19 cellular contexts compared by ENCODE assay signal in genomic region chr6:25025248-25025918, GRCh38.
DNase-seq lines count a peak whose midpoint lies in the region; ATAC-seq lines count a peak whose summit lies in the region.
"Had no signal": no experiment of that assay in that cellular context is flagged by ENCODE, and none has a peak within 500 bp of the region (broad histone marks: within the 10 kb centered on the region; RNA-seq: fewer than 3 reads in every experiment).

No MANE protein-coding gene starts in this region.

- no peak for DNase-seq in activated CD8-positive, alpha-beta memory T cell treated with anti-CD3 and anti-CD28 coated beads, Interleukin-2, amount 10 ng/mL, durations not matched to agents 7 days and 5 days
- no peak for DNase-seq in activated CD8-positive, alpha-beta memory T cell treated with anti-CD3 and anti-CD28 coated beads, Interleukin-2, amount 50 U/mL, for 48 hours
- no peak for DNase-seq in activated T-helper 1 cell treated with anti-CD3 and anti-CD28 coated beads, Interleukin-12 subunit alpha, Interleukin-12 subunit beta, Interleukin-2, Interleukin-4 antibody, amounts not matched to agents 30 ng/mL and 10 ng/mL and 1 ng/mL, durations not matched to agents 14 hours and 24 hours and 36 hours (ENCODE audit: low spot score)
- no peak for DNase-seq in natural killer cell treated with Interleukin-12 subunit alpha and Interleukin-12 subunit beta and Interleukin-15 and Interleukin-18, amount 100 ng/mL, for 72 hours (ENCODE audit: low spot score)
- DNase-seq in stimulated activated CD4-positive, alpha-beta T cell treated with anti-CD3 and anti-CD28 coated beads, Interleukin-4, amount 100 ng/mL, for 1 hour = no peak
- DNase-seq: activated CD4-positive, alpha-beta T cell treated with anti-CD3 and anti-CD28 coated beads for 1 hour; effector memory CD4-positive, alpha-beta T cell; GF-D8; HFFc6; left ventricle myocardium superior; naive B cell; NCI-H187; NCI-H510A; PC-9; stimulated activated CD4-positive, alpha-beta T cell treated with anti-CD3 and anti-CD28 coated beads, Interleukin-1b, Interleukin-23, amount 100 ng/mL, for 48 hours; transverse colon had no signal

- CTCF ChIA-PET in activated CD8-positive, alpha-beta memory T cell treated with anti-CD3 and anti-CD28 coated beads, Interleukin-2, amount 10 ng/mL, durations not matched to agents 7 days and 5 days (lab: Charles Lee) = interaction anchor here (1.2 to 5.5 kb wide), 12 partner anchors 10 to 168 kb away, joined by 4 to 73 read pairs (median 28); no protein-coding TSS in a partner anchor

- peaks cover 17% of the 10 kb centered on the region; the same call in 1 of the 2 replicates for H3K36me3 ChIP-seq in KOPT-K1 (ENCODE audit: insufficient read depth, low read length)
- H3K36me3 ChIP-seq: transverse colon had no signal

- H3K9me3 Mint-ChIP-seq in activated CD8-positive, alpha-beta memory T cell treated with anti-CD3 and anti-CD28 coated beads, Interleukin-2, amount 10 ng/mL, durations not matched to agents 7 days and 5 days (ENCODE audit: low read depth) = no peaks in the 10 kb centered on the region
- no peaks in the 10 kb centered on the region for H3K9me3 Mint-ChIP-seq in activated T-helper 1 cell treated with anti-CD3 and anti-CD28 coated beads, Interleukin-12 subunit alpha, Interleukin-12 subunit beta, Interleukin-2, Interleukin-4 antibody, amounts not matched to agents 30 ng/mL and 10 ng/mL and 1 ng/mL, durations not matched to agents 14 hours and 24 hours and 36 hours
- H3K9me3 Mint-ChIP-seq in natural killer cell treated with Interleukin-12 subunit alpha and Interleukin-12 subunit beta and Interleukin-15 and Interleukin-18, amount 100 ng/mL, for 72 hours = no peaks in the 10 kb centered on the region
- H3K9me3 Mint-ChIP-seq: HFFc6, naive B cell had no signal

- intact Hi-C loops in activated T-helper 1 cell treated with anti-CD3 and anti-CD28 coated beads, Interleukin-12 subunit alpha, Interleukin-12 subunit beta, Interleukin-2, Interleukin-4 antibody, amounts not matched to agents 30 ng/mL and 10 ng/mL and 1 ng/mL, durations not matched to agents 14 hours and 24 hours and 36 hours (cut with micrococcal nuclease) = no loop called here

- ATAC-seq in activated CD8-positive, alpha-beta memory T cell treated with anti-CD3 and anti-CD28 coated beads, Interleukin-2, amount 10 ng/mL, durations not matched to agents 7 days and 5 days = no peak
- ATAC-seq in natural killer cell treated with Interleukin-12 subunit alpha and Interleukin-12 subunit beta and Interleukin-15 and Interleukin-18, amount 100 ng/mL, for 72 hours = no peak
- no peak for ATAC-seq in HG02588 (IDR thresholded peaks at IDR 0.05; ENCODE audit: unreplicated experiment)
- no peak for ATAC-seq in HG02981 (IDR thresholded peaks at IDR 0.05; ENCODE audit: unreplicated experiment)
- ATAC-seq: left ventricle myocardium superior had no signal

- no peaks in the 10 kb centered on the region for H3K9me3 ChIP-seq in KOPT-K1 (ENCODE audit: insufficient read depth, low read length, poor library complexity, severe bottlenecking)
- H3K9me3 ChIP-seq: transverse colon had no signal

- H3K27ac Mint-ChIP-seq in activated CD8-positive, alpha-beta memory T cell treated with anti-CD3 and anti-CD28 coated beads, Interleukin-2, amount 10 ng/mL, durations not matched to agents 7 days and 5 days = peak overlapping the region; percentile 73
- peak overlapping the region; percentile 87 for H3K27ac Mint-ChIP-seq in activated T-helper 1 cell treated with anti-CD3 and anti-CD28 coated beads, Interleukin-12 subunit alpha, Interleukin-12 subunit beta, Interleukin-2, Interleukin-4 antibody, amounts not matched to agents 30 ng/mL and 10 ng/mL and 1 ng/mL, durations not matched to agents 14 hours and 24 hours and 36 hours
- peak overlapping the region; percentile 92 to 97 for H3K27ac Mint-ChIP-seq in natural killer cell treated with Interleukin-12 subunit alpha and Interleukin-12 subunit beta and Interleukin-15 and Interleukin-18, amount 100 ng/mL, for 72 hours
- H3K27ac Mint-ChIP-seq: HFFc6 had no signal

- peak overlapping the region; percentile 7 for H3K4me3 Mint-ChIP-seq in activated CD8-positive, alpha-beta memory T cell treated with anti-CD3 and anti-CD28 coated beads, Interleukin-2, amount 10 ng/mL, durations not matched to agents 7 days and 5 days
- H3K4me3 Mint-ChIP-seq in activated T-helper 1 cell treated with anti-CD3 and anti-CD28 coated beads, Interleukin-12 subunit alpha, Interleukin-12 subunit beta, Interleukin-2, Interleukin-4 antibody, amounts not matched to agents 30 ng/mL and 10 ng/mL and 1 ng/mL, durations not matched to agents 14 hours and 24 hours and 36 hours = peak overlapping the region; percentile 66
- H3K4me3 Mint-ChIP-seq in natural killer cell treated with Interleukin-12 subunit alpha and Interleukin-12 subunit beta and Interleukin-15 and Interleukin-18, amount 100 ng/mL, for 72 hours = peak overlapping the region; percentile 72
- H3K4me3 Mint-ChIP-seq: HFFc6, naive B cell had no signal

- H3K27ac ChIP-seq in KOPT-K1 (ENCODE audit: low read depth, low read length, poor library complexity, severe bottlenecking) = peak overlapping the region; percentile 65
- H3K27ac ChIP-seq: PC-9, transverse colon had no signal

- no peaks in the 10 kb centered on the region for H3K27me3 Mint-ChIP-seq in activated CD8-positive, alpha-beta memory T cell treated with anti-CD3 and anti-CD28 coated beads, Interleukin-2, amount 10 ng/mL, durations not matched to agents 7 days and 5 days
- no peaks in the 10 kb centered on the region for H3K27me3 Mint-ChIP-seq in activated T-helper 1 cell treated with anti-CD3 and anti-CD28 coated beads, Interleukin-12 subunit alpha, Interleukin-12 subunit beta, Interleukin-2, Interleukin-4 antibody, amounts not matched to agents 30 ng/mL and 10 ng/mL and 1 ng/mL, durations not matched to agents 14 hours and 24 hours and 36 hours (ENCODE audit: insufficient read depth)
- H3K27me3 Mint-ChIP-seq in natural killer cell treated with Interleukin-12 subunit alpha and Interleukin-12 subunit beta and Interleukin-15 and Interleukin-18, amount 100 ng/mL, for 72 hours = no peaks in the 10 kb centered on the region
- H3K27me3 Mint-ChIP-seq: naive B cell had no signal

- H3K36me3 Mint-ChIP-seq in activated CD8-positive, alpha-beta memory T cell treated with anti-CD3 and anti-CD28 coated beads, Interleukin-2, amount 10 ng/mL, durations not matched to agents 7 days and 5 days = peaks cover 11% of the 10 kb centered on the region
- peaks cover 2% of the 10 kb centered on the region for H3K36me3 Mint-ChIP-seq in activated T-helper 1 cell treated with anti-CD3 and anti-CD28 coated beads, Interleukin-12 subunit alpha, Interleukin-12 subunit beta, Interleukin-2, Interleukin-4 antibody, amounts not matched to agents 30 ng/mL and 10 ng/mL and 1 ng/mL, durations not matched to agents 14 hours and 24 hours and 36 hours (ENCODE audit: low read depth)
- H3K36me3 Mint-ChIP-seq in natural killer cell treated with Interleukin-12 subunit alpha and Interleukin-12 subunit beta and Interleukin-15 and Interleukin-18, amount 100 ng/mL, for 72 hours = no peaks in the 10 kb centered on the region
- H3K36me3 Mint-ChIP-seq: naive B cell had no signal

- H3K4me1 Mint-ChIP-seq in activated CD8-positive, alpha-beta memory T cell treated with anti-CD3 and anti-CD28 coated beads, Interleukin-2, amount 10 ng/mL, durations not matched to agents 7 days and 5 days = peaks cover 42% of the 10 kb centered on the region
- H3K4me1 Mint-ChIP-seq in activated T-helper 1 cell treated with anti-CD3 and anti-CD28 coated beads, Interleukin-12 subunit alpha, Interleukin-12 subunit beta, Interleukin-2, Interleukin-4 antibody, amounts not matched to agents 30 ng/mL and 10 ng/mL and 1 ng/mL, durations not matched to agents 14 hours and 24 hours and 36 hours (ENCODE audit: low read depth) = peaks cover 55% of the 10 kb centered on the region
- H3K4me1 Mint-ChIP-seq in natural killer cell treated with Interleukin-12 subunit alpha and Interleukin-12 subunit beta and Interleukin-15 and Interleukin-18, amount 100 ng/mL, for 72 hours (ENCODE audit: low read depth in 2 of 2) = peaks cover 29 to 43% of the 10 kb centered on the region in 2 donors

Comparison
In these comparisons a context has a peak if more than half of its experiments do, and no peak if none do; other contexts are left out.
1. H3K4me3 Mint-ChIP-seq: peak in every context shown above with its lines; median percentile 72 in natural killer cell treated with Interleukin-12 subunit alpha and Interleukin-12 subunit beta and Interleukin-15 and Interleukin-18, amount 100 ng/mL, for 72 hours; 66 in activated T-helper 1 cell treated with anti-CD3 and anti-CD28 coated beads, Interleukin-12 subunit alpha, Interleukin-12 subunit beta, Interleukin-2, Interleukin-4 antibody, amounts not matched to agents 30 ng/mL and 10 ng/mL and 1 ng/mL, durations not matched to agents 14 hours and 24 hours and 36 hours; 7 in activated CD8-positive, alpha-beta memory T cell treated with anti-CD3 and anti-CD28 coated beads, Interleukin-2, amount 10 ng/mL, durations not matched to agents 7 days and 5 days.